17 cellular contexts compared by ENCODE assay signal in genomic region chrX:110394653-110395052, GRCh38. TPM values are rescaled to one million over a fixed set of nuclear protein-coding genes. Genes with fewer than 3 reads are reported as not detected.
DNase-seq lines count a peak whose midpoint lies in the region; ATAC-seq lines count a peak whose summit lies in the region.
"Had no signal": no experiment of that assay in that cellular context is flagged by ENCODE, and none has a peak within 500 bp of the region (broad histone marks: within the 10 kb centered on the region; RNA-seq: fewer than 3 reads in every experiment).

No MANE protein-coding gene starts in this region.

- H3K27me3 ChIP-seq in MG63, result no peaks in the 10 kb centered on the region
- H3K27me3 ChIP-seq in naive thymus-derived CD4-positive, alpha-beta T cell (ENCODE audit: control insufficient read depth in 2 of 2, insufficient read depth in 2 of 2, low read length in 2 of 2), result no peaks in the 10 kb centered on the region

- peaks cover 0 to 5% (median under 1%) of the 10 kb centered on the region in 5 donors for H3K27me3 Mint-ChIP-seq in naive thymus-derived CD4-positive, alpha-beta T cell

- H3K27ac ChIP-seq in naive thymus-derived CD4-positive, alpha-beta T cell (ENCODE audit: low read depth, low read length), result no peak overlapping the region

- H3K36me3 ChIP-seq in MG63, result no peaks in the 10 kb centered on the region
- no peaks in the 10 kb centered on the region for H3K36me3 ChIP-seq in naive thymus-derived CD4-positive, alpha-beta T cell (ENCODE audit: control insufficient read depth in 2 of 3, insufficient read depth in 3 of 3, low read length in 3 of 3)

- intact Hi-C loops in naive thymus-derived CD4-positive, alpha-beta T cell (cut with micrococcal nuclease), result no loop called here

- POLR2A ChIA-PET in naive thymus-derived CD4-positive, alpha-beta T cell (lab: Charles Lee), result no interaction called here

- no peaks in the 10 kb centered on the region for H3K9me3 ChIP-seq in MG63
- H3K9me3 ChIP-seq in naive thymus-derived CD4-positive, alpha-beta T cell (ENCODE audit: control insufficient read depth in 2 of 3, low read length in 3 of 3), result no peaks in the 10 kb centered on the region

- H3K4me1 ChIP-seq in naive thymus-derived CD4-positive, alpha-beta T cell (ENCODE audit: control insufficient read depth in 2 of 2, insufficient read depth in 2 of 2, low read length in 2 of 2), result no peaks in the 10 kb centered on the region

- CTCF ChIA-PET in naive thymus-derived CD4-positive, alpha-beta T cell (lab: Charles Lee), result interaction anchor here (0.6 kb wide), 1 partner anchor 238 kb away, joined by 3 read pairs; no protein-coding TSS in a partner anchor

- no peaks in the 10 kb centered on the region for H3K36me3 Mint-ChIP-seq in naive thymus-derived CD4-positive, alpha-beta T cell
- H3K36me3 Mint-ChIP-seq: naive B cell had no signal

- no peaks in the 10 kb centered on the region for H3K4me1 Mint-ChIP-seq in naive thymus-derived CD4-positive, alpha-beta T cell
- H3K4me1 Mint-ChIP-seq: activated CD4-positive, alpha-beta T cell treated with anti-CD3 and anti-CD28 coated beads, Interleukin-2, amount 10 ng/mL, durations not matched to agents 24 days and 14 days; naive B cell had no signal

- H3K4me3 ChIP-seq in MG63, result no peak overlapping the region
- H3K4me3 ChIP-seq in naive thymus-derived CD4-positive, alpha-beta T cell (ENCODE audit: low read length), result no peak overlapping the region

- no peak overlapping the region for H3K4me3 Mint-ChIP-seq in naive thymus-derived CD4-positive, alpha-beta T cell
- H3K4me3 Mint-ChIP-seq: activated CD4-positive, alpha-beta T cell treated with anti-CD3 and anti-CD28 coated beads, Interleukin-2, amount 10 ng/mL, durations not matched to agents 24 days and 14 days; naive B cell; T-helper 1 cell treated with Interleukin-12 subunit alpha and Interleukin-12 subunit beta and Interleukin-4 antibody, amounts not matched to agents 30 μg/mL and 1 μg/mL, for 36 hours had no signal

- H3K27ac Mint-ChIP-seq in naive thymus-derived CD4-positive, alpha-beta T cell, result no peak overlapping the region
- H3K27ac Mint-ChIP-seq: activated CD4-positive, alpha-beta T cell treated with anti-CD3 and anti-CD28 coated beads, Interleukin-2, amount 10 ng/mL, durations not matched to agents 24 days and 14 days; T-helper 1 cell treated with Interleukin-12 subunit alpha and Interleukin-12 subunit beta and Interleukin-4 antibody, amounts not matched to agents 30 μg/mL and 1 μg/mL, for 36 hours had no signal

- DNase-seq in DMS53 (lab: John Stamatoyannopoulos, UW), result peak; percentile 52
- DNase-seq in MG63, result peak; percentile 89
- peak; percentile 10 for DNase-seq in amniotic stem cell (lab: John Stamatoyannopoulos, UW)
- DNase-seq in hepatic stellate cell (ENCODE audit: low spot score), result peak; percentile 44
- DNase-seq in ecto neural progenitor cell (ENCODE audit: low spot score), result no peak
- DNase-seq in germinal center (ENCODE audit: low spot score), result no peak
- DNase-seq in midbrain (lab: John Stamatoyannopoulos, UW), result no peak
- DNase-seq in naive thymus-derived CD4-positive, alpha-beta T cell, result no peak
- DNase-seq: activated CD4-positive, alpha-beta T cell treated with anti-CD3 and anti-CD28 coated beads, Interleukin-2, amount 10 ng/mL, durations not matched to agents 24 days and 14 days; activated gamma-delta T cell; caudate nucleus; naive B cell; NCI-H2029; stimulated activated CD4-positive, alpha-beta T cell treated with anti-CD3 and anti-CD28 coated beads, Interleukin-4, amount 100 ng/mL, for 24 hours; stimulated activated naive CD8-positive, alpha-beta T cell treated with anti-CD3 and anti-CD28 coated beads, Interleukin-15, Interleukin-2, amounts not matched to agents 100 U/mL and 50 U/mL, for 24 hours had no signal

- ATAC-seq in naive thymus-derived CD4-positive, alpha-beta T cell, result no peak
- ATAC-seq: stimulated activated naive CD8-positive, alpha-beta T cell treated with anti-CD3 and anti-CD28 coated beads, Interleukin-15, Interleukin-2, amounts not matched to agents 100 U/mL and 50 U/mL, for 24 hours had no signal

- no peaks in the 10 kb centered on the region for H3K9me3 Mint-ChIP-seq in naive thymus-derived CD4-positive, alpha-beta T cell
- H3K9me3 Mint-ChIP-seq: activated CD4-positive, alpha-beta T cell treated with anti-CD3 and anti-CD28 coated beads, Interleukin-2, amount 10 ng/mL, durations not matched to agents 24 days and 14 days; T-helper 1 cell treated with Interleukin-12 subunit alpha and Interleukin-12 subunit beta and Interleukin-4 antibody, amounts not matched to agents 30 μg/mL and 1 μg/mL, for 36 hours had no signal

RNA-seq across cellular contexts. Expression of gene RTL9, which starts 36.0 kb away (rescaled TPM):
- 0.30 and 0.72 TPM in 2 replicates for total RNA-seq in MG63 (2014; rRNA removed; shearing (Covaris generic); ENCODE audit: low replicate concordance)
- total RNA-seq in naive thymus-derived CD4-positive, alpha-beta T cell, result not detected
- not detected for polyA plus RNA-seq in naive thymus-derived CD4-positive, alpha-beta T cell
- total RNA-seq: activated CD4-positive, alpha-beta T cell treated with anti-CD3 and anti-CD28 coated beads, Interleukin-2, amount 10 ng/mL, durations not matched to agents 24 days and 14 days; epithelial cell of proximal tubule had no signal

Comparison
In these comparisons a context has a peak if more than half of its experiments do, and no peak if none do; other contexts are left out.
1. DNase-seq: peak in DMS53 (single experiment), MG63 (single experiment), amniotic stem cell (single experiment) and hepatic stellate cell (single experiment); none in ecto neural progenitor cell (single experiment), germinal center (single experiment), midbrain (single experiment) and naive thymus-derived CD4-positive, alpha-beta T cell (0 of 9).